ENCODE assay signal across 16 cellular contexts in genomic region chr14:100010679-100011078, GRCh38.
"Had no signal": no experiment of that assay in that cellular context is flagged by ENCODE, and none has a peak within 500 bp of the region (broad histone marks: within the 10 kb centered on the region; RNA-seq: fewer than 3 reads in every experiment).

No MANE protein-coding gene starts in this region.

- ATAC-seq: naive thymus-derived CD8-positive, alpha-beta T cell; stimulated activated effector memory CD8-positive, alpha-beta T cell treated with anti-CD3 and anti-CD28 coated beads, Interleukin-12 subunit alpha, Interleukin-12 subunit beta, amount 100 ng/mL, for 72 hours had no signal

- H3K27ac ChIP-seq: esophagus muscularis mucosa, transverse colon had no signal

- DNase-seq: activated CD4-positive, alpha-beta memory T cell treated with anti-CD3 and anti-CD28 coated beads for 36 hours; activated CD4-positive, alpha-beta T cell treated with anti-CD3 and anti-CD28 coated beads for 48 hours; activated naive CD4-positive, alpha-beta T cell treated with Interleukin-2 at 50 U/mL for 16 hours; activated naive CD8-positive, alpha-beta T cell treated with anti-CD3 and anti-CD28 coated beads for 36 hours; activated T-cell treated with anti-CD3 and anti-CD28 coated beads, Interleukin-2, amount 50 U/mL, for 48 hours; effector memory CD4-positive, alpha-beta T cell; heart left ventricle; naive thymus-derived CD8-positive, alpha-beta T cell; retina; stimulated activated CD4-positive, alpha-beta T cell treated with anti-CD3 and anti-CD28 coated beads, Interleukin-12 subunit alpha, Interleukin-12 subunit beta, amount 100 ng/mL, for 4 hours; stimulated activated CD4-positive, alpha-beta T cell treated with anti-CD3 and anti-CD28 coated beads, Interleukin-1b, Interleukin-23, amount 100 ng/mL, for 48 hours; stomach; transverse colon had no signal

- H3K36me3 ChIP-seq: esophagus muscularis mucosa, heart left ventricle, stomach, transverse colon had no signal

- H3K9me3 ChIP-seq: esophagus muscularis mucosa, heart left ventricle, stomach, transverse colon had no signal

- H3K27me3 ChIP-seq: esophagus muscularis mucosa, heart left ventricle, stomach, transverse colon had no signal

- H3K4me1 ChIP-seq: transverse colon had no signal

- H3K4me3 ChIP-seq: esophagus muscularis mucosa, heart left ventricle, lung, stomach, transverse colon had no signal
